Comparison of ENCODE assay signal across 1 cellular context in the genomic region with DNA sequence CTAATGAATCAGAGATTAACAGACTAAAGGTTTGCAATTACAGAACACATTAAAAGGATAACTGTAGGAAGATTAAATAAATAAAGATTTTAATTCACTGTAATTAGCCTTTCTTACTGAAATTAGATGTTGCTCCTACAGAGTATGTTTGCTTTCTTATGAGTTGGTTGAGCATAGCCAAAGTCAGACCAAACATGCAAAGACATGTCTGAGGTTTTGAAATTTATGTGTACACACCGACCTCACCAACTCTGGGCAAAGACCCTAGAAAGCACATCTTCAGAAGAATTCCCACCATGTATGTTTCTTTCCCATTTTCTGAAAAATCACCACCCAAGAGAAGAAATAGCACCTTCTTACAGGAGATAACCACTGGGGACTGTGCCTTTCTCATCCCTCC.
TF ChIP-seq lines count a peak whose summit lies in the region.

No MANE protein-coding gene starts in this region.

TF ChIP-seq in HepG2, 621 proteins besides CTCF, POLR2A, EP300 and RAD21 (continued from another document):
- TF ChIP-seq, protein P1, sequence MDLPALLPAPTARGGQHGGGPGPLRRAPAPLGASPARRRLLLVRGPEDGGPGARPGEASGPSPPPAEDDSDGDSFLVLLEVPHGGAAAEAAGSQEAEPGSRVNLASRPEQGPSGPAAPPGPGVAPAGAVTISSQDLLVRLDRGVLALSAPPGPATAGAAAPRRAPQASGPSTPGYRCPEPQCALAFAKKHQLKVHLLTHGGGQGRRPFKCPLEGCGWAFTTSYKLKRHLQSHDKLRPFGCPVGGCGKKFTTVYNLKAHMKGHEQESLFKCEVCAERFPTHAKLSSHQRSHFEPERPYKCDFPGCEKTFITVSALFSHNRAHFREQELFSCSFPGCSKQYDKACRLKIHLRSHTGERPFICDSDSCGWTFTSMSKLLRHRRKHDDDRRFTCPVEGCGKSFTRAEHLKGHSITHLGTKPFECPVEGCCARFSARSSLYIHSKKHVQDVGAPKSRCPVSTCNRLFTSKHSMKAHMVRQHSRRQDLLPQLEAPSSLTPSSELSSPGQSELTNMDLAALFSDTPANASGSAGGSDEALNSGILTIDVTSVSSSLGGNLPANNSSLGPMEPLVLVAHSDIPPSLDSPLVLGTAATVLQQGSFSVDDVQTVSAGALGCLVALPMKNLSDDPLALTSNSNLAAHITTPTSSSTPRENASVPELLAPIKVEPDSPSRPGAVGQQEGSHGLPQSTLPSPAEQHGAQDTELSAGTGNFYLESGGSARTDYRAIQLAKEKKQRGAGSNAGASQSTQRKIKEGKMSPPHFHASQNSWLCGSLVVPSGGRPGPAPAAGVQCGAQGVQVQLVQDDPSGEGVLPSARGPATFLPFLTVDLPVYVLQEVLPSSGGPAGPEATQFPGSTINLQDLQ (CRISPR knock-in tag; IDR thresholded peaks at IDR 0.05): no peak
- TF ChIP-seq TBX2 (CRISPR knock-in tag; IDR thresholded peaks at IDR 0.05; ENCODE audit: borderline replicate concordance): no peak
- TF ChIP-seq FOSL2 (CRISPR knock-in tag; IDR thresholded peaks at IDR 0.05): no peak
- no peak for TF ChIP-seq ELF4 (CRISPR knock-in tag; IDR thresholded peaks at IDR 0.05; ENCODE audit: borderline replicate concordance)
- TF ChIP-seq, protein P2, sequence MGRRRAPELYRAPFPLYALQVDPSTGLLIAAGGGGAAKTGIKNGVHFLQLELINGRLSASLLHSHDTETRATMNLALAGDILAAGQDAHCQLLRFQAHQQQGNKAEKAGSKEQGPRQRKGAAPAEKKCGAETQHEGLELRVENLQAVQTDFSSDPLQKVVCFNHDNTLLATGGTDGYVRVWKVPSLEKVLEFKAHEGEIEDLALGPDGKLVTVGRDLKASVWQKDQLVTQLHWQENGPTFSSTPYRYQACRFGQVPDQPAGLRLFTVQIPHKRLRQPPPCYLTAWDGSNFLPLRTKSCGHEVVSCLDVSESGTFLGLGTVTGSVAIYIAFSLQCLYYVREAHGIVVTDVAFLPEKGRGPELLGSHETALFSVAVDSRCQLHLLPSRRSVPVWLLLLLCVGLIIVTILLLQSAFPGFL (CRISPR knock-in tag; IDR thresholded peaks at IDR 0.05): no peak
- no peak for TF ChIP-seq HNRNPL (IDR thresholded peaks at IDR 0.05; ENCODE audit: low read depth, low read length)
